18 cellular contexts compared by ENCODE assay signal in genomic region chr10:71084061-71084817, GRCh38.
DNase-seq lines count a peak whose midpoint lies in the region; ATAC-seq, FAIRE-seq and TF ChIP-seq lines count a peak whose summit lies in the region.
"Had no signal": no experiment of that assay in that cellular context is flagged by ENCODE, and none has a peak within 500 bp of the region (broad histone marks: within the 10 kb centered on the region; RNA-seq: fewer than 3 reads in every experiment).

No MANE protein-coding gene starts in this region.

- no peaks in the 10 kb centered on the region for H3K27me3 Mint-ChIP-seq in activated CD8-positive, alpha-beta memory T cell treated with anti-CD3 and anti-CD28 coated beads, Interleukin-2, amount 10 ng/mL, durations not matched to agents 7 days and 5 days

- no peak for TF ChIP-seq POLR2A in right lobe of liver (IDR thresholded peaks at IDR 0.05)
- TF ChIP-seq POLR2A in HepG2 (IDR thresholded peaks at IDR 0.05; ENCODE audit: insufficient read depth in 1 of 2, low read depth in 2 of 2, low read length in 2 of 2) = no peak

- no TSS peak for BruUV-seq in HepG2 (replicated peaks; lab: Mats Ljungman, UMichigan)

- H3K18ac ChIP-seq in neuronal stem cell (ENCODE audit: low read length) (peak overlapping the region; percentile 54), mesendoderm (ENCODE audit: low read length) (no peak overlapping the region)

- no peaks in the 10 kb centered on the region for H3K79me2 ChIP-seq in HepG2 (ENCODE audit: insufficient read depth, low read length)
- H3K79me2 ChIP-seq in mesendoderm (ENCODE audit: control insufficient read depth, insufficient read depth, low read length) = no peaks in the 10 kb centered on the region
- H3K79me2 ChIP-seq: hepatocyte had no signal

- H2BK120ac ChIP-seq in neuronal stem cell (ENCODE audit: low read depth, low read length) (no peak overlapping the region), mesendoderm (ENCODE audit: low read depth, low read length) (no peak overlapping the region)

- peak overlapping the region; percentile 97 for H2BK12ac ChIP-seq in neuronal stem cell (ENCODE audit: low read length)

- H4K20me1 ChIP-seq in HepG2 (ENCODE audit: insufficient read depth, low read length) = no peaks in the 10 kb centered on the region

- no peak overlapping the region for H3K27ac Mint-ChIP-seq in activated CD8-positive, alpha-beta memory T cell treated with anti-CD3 and anti-CD28 coated beads, Interleukin-2, amount 10 ng/mL, durations not matched to agents 7 days and 5 days
- H3K27ac Mint-ChIP-seq: activated T-cell treated with anti-CD3 and anti-CD28 coated beads, Interleukin-2, amount 50 U/mL, for 72 hours had no signal

- peak in 2 of 3 donors; percentile 34 to 35 for DNase-seq in right lobe of liver
- no peak for DNase-seq in HepG2 (ENCODE audit: low spot score)
- peak; percentile 30 for DNase-seq in activated CD8-positive, alpha-beta memory T cell treated with anti-CD3 and anti-CD28 coated beads, Interleukin-2, amount 10 ng/mL, durations not matched to agents 7 days and 5 days
- DNase-seq in neuronal stem cell (ENCODE audit: low spot score) = no peak
- no peak for DNase-seq in DMS53 (lab: John Stamatoyannopoulos, UW)
- DNase-seq in mesendoderm = no peak
- DNase-seq in GM10248 (ENCODE audit: extremely low spot score) = no peak
- DNase-seq: activated CD4-positive, alpha-beta T cell treated with anti-CD3 and anti-CD28 coated beads, Interleukin-2, amount 50 U/mL, for 1 hour; activated T-cell treated with anti-CD3 and anti-CD28 coated beads, Interleukin-2, amount 50 U/mL, for 72 hours; COR-L47; mucosa of descending colon; NCI-H1417 treated with DMSO at 0.1 percent for 48 hours had no signal

- no peak for TF ChIP-seq CTCF in right lobe of liver (IDR thresholded peaks at IDR 0.05)
- TF ChIP-seq CTCF in HepG2 (CRISPR knock-in tag; IDR thresholded peaks at IDR 0.05) = no peak
- no peak for TF ChIP-seq CTCF in GM10248 (IDR thresholded peaks at IDR 0.05; ENCODE audit: control extremely low read depth, extremely low read depth, low read depth, missing control alignments)

- no peak overlapping the region for H4K91ac ChIP-seq in neuronal stem cell (ENCODE audit: low read depth, low read length, poor library complexity)

- CTCF ChIA-PET in HepG2 (lab: Yijun Ruan, JAX; ENCODE audit: low intra/inter-chr PET ratio, low total read pairs) (no interaction called here), GM10248 (lab: Yijun Ruan, JAX) (no interaction called here)
- CTCF ChIA-PET in activated CD8-positive, alpha-beta memory T cell treated with anti-CD3 and anti-CD28 coated beads, Interleukin-2, amount 10 ng/mL, durations not matched to agents 7 days and 5 days (lab: Charles Lee) = no interaction called here

- H3K36me3 ChIP-seq in right lobe of liver = no peaks in the 10 kb centered on the region
- H3K36me3 ChIP-seq in HepG2 (replicated peaks in 1 of 2; ENCODE audit: control insufficient read depth in 1 of 2, insufficient read depth in 2 of 2, low read length in 2 of 2) = no peaks in the 10 kb centered on the region
- H3K36me3 ChIP-seq in neuronal stem cell (replicated peaks in 1 of 2; ENCODE audit: control insufficient read depth in 2 of 2, insufficient read depth in 2 of 2, low read length in 2 of 2) = no peaks in the 10 kb centered on the region
- no peaks in the 10 kb centered on the region for H3K36me3 ChIP-seq in mesendoderm (ENCODE audit: control insufficient read depth, insufficient read depth, low read length)

- H3K4ac ChIP-seq in neuronal stem cell (ENCODE audit: low read length) (no peak overlapping the region), mesendoderm (ENCODE audit: low read depth, low read length) (no peak overlapping the region)

- H3K79me1 ChIP-seq in neuronal stem cell (ENCODE audit: low read depth, low read length) (no peaks in the 10 kb centered on the region), mesendoderm (ENCODE audit: low read length) (no peaks in the 10 kb centered on the region)

- no peak overlapping the region for H3K56ac ChIP-seq in mesendoderm (ENCODE audit: low read length)

- H3K27ac ChIP-seq in right lobe of liver (no peak overlapping the region), HepG2 (ENCODE audit: extremely low read length, insufficient read depth, low read length) (no peak overlapping the region), neuronal stem cell (replicated peaks; ENCODE audit: low read length) (no peak overlapping the region), mesendoderm (ENCODE audit: low read depth, low read length) (no peak overlapping the region)
- H3K27ac ChIP-seq: hepatocyte, SK-N-MC had no signal

- H3K14ac ChIP-seq in neuronal stem cell (ENCODE audit: low read length) = no peak overlapping the region

- no peak overlapping the region for H2AFZ ChIP-seq in HepG2 (ENCODE audit: low read length)
- H2AFZ ChIP-seq in neuronal stem cell (ENCODE audit: low read length) = no peak overlapping the region
- H2AFZ ChIP-seq: hepatocyte had no signal

- WGBS in right lobe of liver (ENCODE audit: insufficient coverage, low coverage, low lambda C conversion rate, missing lambda C conversion rate) = 49% methylated on average over 3 of the region's 10 CpGs
- WGBS in HepG2 (ENCODE audit: low lambda C conversion rate) = 11% methylated on average over 5 of the region's 10 CpGs
- WGBS in neuronal stem cell (ENCODE audit: extremely low coverage in 2 of 2, insufficient read length in 2 of 2, insufficient replicate concordance in 1 of 2), 2 donors = no CpG with 5 or more reads among the region's 10 CpGs
- no CpG with 5 or more reads among the region's 10 CpGs for WGBS in mesendoderm (ENCODE audit: extremely low coverage, insufficient coverage, low lambda C conversion rate)

- H4K8ac ChIP-seq in neuronal stem cell (ENCODE audit: low read depth, low read length) (no peak overlapping the region), mesendoderm (ENCODE audit: low read depth, low read length) (no peak overlapping the region)

- intact Hi-C loops in right lobe of liver (cut with DNase I) (no loop called here), HepG2 (cut with micrococcal nuclease; ENCODE audit: unreplicated experiment) (no loop called here)

- H3K9me3 ChIP-seq in right lobe of liver (no peaks in the 10 kb centered on the region), HepG2 (ENCODE audit: low read length) (no peaks in the 10 kb centered on the region), neuronal stem cell (replicated peaks in 1 of 2; ENCODE audit: control insufficient read depth in 2 of 2, insufficient read depth in 1 of 2, low read depth in 1 of 2, low read length in 2 of 2) (no peaks in the 10 kb centered on the region)
- H3K9me3 ChIP-seq: mucosa of descending colon had no signal

- H3K4me2 ChIP-seq in HepG2 (ENCODE audit: low read depth, low read length) = no peak overlapping the region
- H3K4me2 ChIP-seq in neuronal stem cell (ENCODE audit: insufficient read depth, low read length, poor library complexity, severe bottlenecking) = no peak overlapping the region
- H3K4me2 ChIP-seq in mesendoderm (ENCODE audit: low read length) = no peak overlapping the region
- H3K4me2 ChIP-seq: hepatocyte had no signal

- no peak overlapping the region for H3K4me3 ChIP-seq in right lobe of liver
- H3K4me3 ChIP-seq in HepG2 (replicated peaks in 1 of 3; ENCODE audit: insufficient read depth in 1 of 3, low read depth in 2 of 3, low read length in 3 of 3) = no peak overlapping the region
- H3K4me3 ChIP-seq in neuronal stem cell (ENCODE audit: low read length in 2 of 2) = no peak overlapping the region
- H3K4me3 ChIP-seq in mesendoderm (ENCODE audit: low read length) = no peak overlapping the region
- H3K4me3 ChIP-seq: GM12878, hepatocyte, mucosa of descending colon, SK-N-MC had no signal

- no peak for TF ChIP-seq RAD21 in HepG2 (CRISPR knock-in tag; IDR thresholded peaks at IDR 0.05)

- H3K23ac ChIP-seq in neuronal stem cell (ENCODE audit: low read depth, low read length, poor library complexity) = no peak overlapping the region
- no peak overlapping the region for H3K23ac ChIP-seq in mesendoderm (ENCODE audit: low read length)

- peak overlapping the region; percentile 62 for H2BK15ac ChIP-seq in neuronal stem cell (ENCODE audit: low read length)
- no peak overlapping the region for H2BK15ac ChIP-seq in mesendoderm (replicated peaks; ENCODE audit: low read depth)

- in situ Hi-C loops in HepG2 (cut with HindIII; ENCODE audit: extremely low pct_ligation_motif_present, low pct_unique_long_range_greater_than_20kb) = no loop called here

- H3K4me1 Mint-ChIP-seq in activated CD8-positive, alpha-beta memory T cell treated with anti-CD3 and anti-CD28 coated beads, Interleukin-2, amount 10 ng/mL, durations not matched to agents 7 days and 5 days = no peaks in the 10 kb centered on the region

- H3K27me3 ChIP-seq in right lobe of liver = no peaks in the 10 kb centered on the region
- H3K27me3 ChIP-seq in HepG2 (ENCODE audit: control insufficient read depth in 1 of 2, insufficient read depth in 2 of 2, low read length in 2 of 2) = peaks cover 4 to 43% of the 10 kb centered on the region in 2 experiments; a peak in 3 of 5 replicates
- no peaks in the 10 kb centered on the region for H3K27me3 ChIP-seq in neuronal stem cell (ENCODE audit: control insufficient read depth in 3 of 3, insufficient read depth in 3 of 3, low read depth in 1 of 3, low read length in 3 of 3)
- H3K27me3 ChIP-seq in mesendoderm (ENCODE audit: insufficient read depth, low read length, poor library complexity) = no peaks in the 10 kb centered on the region
- H3K27me3 ChIP-seq: hepatocyte had no signal

- POLR2A ChIA-PET in HepG2 (lab: Yijun Ruan, JAX) = no interaction called here
- POLR2A ChIA-PET in GM10248 (lab: Yijun Ruan, JAX) = no interaction called here

- no peak for FAIRE-seq in HepG2 (lab: Jason Lieb, UNC)
- FAIRE-seq: bronchial epithelial cell, G401.6, GM12878 had no signal

- H3K9ac ChIP-seq in HepG2 (ENCODE audit: insufficient read depth, low read depth, low read length) (no peak overlapping the region), neuronal stem cell (ENCODE audit: low read depth, low read length, poor library complexity) (no peak overlapping the region), mesendoderm (ENCODE audit: low read length) (no peak overlapping the region)

- TF ChIP-seq EP300 in HepG2 (IDR thresholded peaks at IDR 0.05; ENCODE audit: low read depth in 2 of 2, low read length in 2 of 2) = no peak
- no peak for TF ChIP-seq EP300 in HepG2 (CRISPR knock-in tag; IDR thresholded peaks at IDR 0.05; ENCODE audit: borderline replicate concordance)

- no peaks in the 10 kb centered on the region for H3K36me3 Mint-ChIP-seq in activated CD8-positive, alpha-beta memory T cell treated with anti-CD3 and anti-CD28 coated beads, Interleukin-2, amount 10 ng/mL, durations not matched to agents 7 days and 5 days

- H2BK5ac ChIP-seq in neuronal stem cell (ENCODE audit: low read length) (peak overlapping the region; percentile 14), mesendoderm (ENCODE audit: low read length) (no peak overlapping the region)

- H2AK5ac ChIP-seq in neuronal stem cell (ENCODE audit: low read depth, low read length) (peak overlapping the region; percentile 38), mesendoderm (ENCODE audit: low read length) (no peak overlapping the region)

- no peak for ATAC-seq in right lobe of liver
- no peak for ATAC-seq in HepG2
- no peak for ATAC-seq in activated CD8-positive, alpha-beta memory T cell treated with anti-CD3 and anti-CD28 coated beads, Interleukin-2, amount 10 ng/mL, durations not matched to agents 7 days and 5 days
- ATAC-seq in HG02973 (IDR thresholded peaks at IDR 0.05; ENCODE audit: unreplicated experiment) = no peak
- ATAC-seq: activated T-cell treated with anti-CD3 and anti-CD28 coated beads, Interleukin-2, amount 50 U/mL, for 72 hours; GM12878; mucosa of descending colon had no signal

- no peak overlapping the region for H4K5ac ChIP-seq in mesendoderm (ENCODE audit: low read length)

- no peak overlapping the region for H3K4me3 Mint-ChIP-seq in activated CD8-positive, alpha-beta memory T cell treated with anti-CD3 and anti-CD28 coated beads, Interleukin-2, amount 10 ng/mL, durations not matched to agents 7 days and 5 days
- H3K4me3 Mint-ChIP-seq: activated T-cell treated with anti-CD3 and anti-CD28 coated beads, Interleukin-2, amount 50 U/mL, for 72 hours had no signal

- no peaks in the 10 kb centered on the region for H3K9me3 Mint-ChIP-seq in activated CD8-positive, alpha-beta memory T cell treated with anti-CD3 and anti-CD28 coated beads, Interleukin-2, amount 10 ng/mL, durations not matched to agents 7 days and 5 days (ENCODE audit: low read depth)
- H3K9me3 Mint-ChIP-seq: activated T-cell treated with anti-CD3 and anti-CD28 coated beads, Interleukin-2, amount 50 U/mL, for 72 hours had no signal

- H3K4me1 ChIP-seq in right lobe of liver = no peaks in the 10 kb centered on the region
- H3K4me1 ChIP-seq in HepG2 (ENCODE audit: insufficient read depth, low read length) = no peaks in the 10 kb centered on the region
- peaks cover 0 to 48% of the 10 kb centered on the region in 2 donors for H3K4me1 ChIP-seq in neuronal stem cell (ENCODE audit: control insufficient read depth in 2 of 2, insufficient read depth in 1 of 2, low read depth in 1 of 2, low read length in 2 of 2)
- no peaks in the 10 kb centered on the region for H3K4me1 ChIP-seq in mesendoderm (ENCODE audit: control insufficient read depth, low read depth, low read length)

Comparison
In these comparisons a context has a peak if more than half of its experiments do, and no peak if none do; other contexts are left out.
1. DNase-seq: peak in right lobe of liver (2 of 3) and activated CD8-positive, alpha-beta memory T cell treated with anti-CD3 and anti-CD28 coated beads, Interleukin-2, amount 10 ng/mL, durations not matched to agents 7 days and 5 days (single experiment); none in HepG2 (single experiment), neuronal stem cell (single experiment), DMS53 (single experiment), mesendoderm (single experiment) and GM10248 (single experiment).